In genomic region chr2:145484443-145485086, GRCh38 we compare ENCODE assay signal across 9 cellular contexts.
DNase-seq lines count a peak whose midpoint lies in the region; ATAC-seq and TF ChIP-seq lines count a peak whose summit lies in the region.
"Had no signal": no experiment of that assay in that cellular context is flagged by ENCODE, and none has a peak within 500 bp of the region (broad histone marks: within the 10 kb centered on the region; RNA-seq: fewer than 3 reads in every experiment).

No MANE protein-coding gene starts in this region.

- no peaks in the 10 kb centered on the region for H3K36me3 Mint-ChIP-seq in activated CD4-positive, alpha-beta memory T cell treated with anti-CD3 and anti-CD28 coated beads, Interleukin-2, amount 10 ng/mL, durations not matched to agents 7 days and 5 days (ENCODE audit: low read depth)

- H3K9me3 ChIP-seq in uterus, result no peaks in the 10 kb centered on the region
- H3K9me3 ChIP-seq: colonic mucosa had no signal

- no peaks in the 10 kb centered on the region for H3K9me3 Mint-ChIP-seq in activated CD4-positive, alpha-beta memory T cell treated with anti-CD3 and anti-CD28 coated beads, Interleukin-2, amount 10 ng/mL, durations not matched to agents 7 days and 5 days

- intact Hi-C loops in uterus (cut with DNase I; ENCODE audit: low total_unique reads), result no loop called here

- ATAC-seq in GM21526 (IDR thresholded peaks at IDR 0.05; ENCODE audit: low FRiP score, unreplicated experiment), result no peak
- ATAC-seq in GM18861 (IDR thresholded peaks at IDR 0.05; ENCODE audit: unreplicated experiment), result no peak

- no peak overlapping the region for H3K4me3 Mint-ChIP-seq in activated CD4-positive, alpha-beta memory T cell treated with anti-CD3 and anti-CD28 coated beads, Interleukin-2, amount 10 ng/mL, durations not matched to agents 7 days and 5 days

- H3K27ac Mint-ChIP-seq in activated CD4-positive, alpha-beta memory T cell treated with anti-CD3 and anti-CD28 coated beads, Interleukin-2, amount 10 ng/mL, durations not matched to agents 7 days and 5 days, result no peak overlapping the region

- CTCF ChIA-PET in activated CD4-positive, alpha-beta memory T cell treated with anti-CD3 and anti-CD28 coated beads, Interleukin-2, amount 10 ng/mL, durations not matched to agents 7 days and 5 days (lab: Charles Lee), result no interaction called here

- TF ChIP-seq CTCF in uterus (IDR thresholded peaks at IDR 0.05), result no peak

- no peaks in the 10 kb centered on the region for H3K4me1 Mint-ChIP-seq in activated CD4-positive, alpha-beta memory T cell treated with anti-CD3 and anti-CD28 coated beads, Interleukin-2, amount 10 ng/mL, durations not matched to agents 7 days and 5 days

- no peaks in the 10 kb centered on the region for H3K27me3 Mint-ChIP-seq in activated CD4-positive, alpha-beta memory T cell treated with anti-CD3 and anti-CD28 coated beads, Interleukin-2, amount 10 ng/mL, durations not matched to agents 7 days and 5 days

- H3K36me3 ChIP-seq in uterus, result no peaks in the 10 kb centered on the region
- H3K36me3 ChIP-seq: colonic mucosa had no signal

- DNase-seq in COLO829 (ENCODE audit: low spot score), result peak; percentile 2
- DNase-seq in HuH-7 (ENCODE audit: low spot score), result peak; percentile 6
- peak; percentile 36 for DNase-seq in amniotic stem cell (lab: John Stamatoyannopoulos, UW)
- DNase-seq in left kidney (ENCODE audit: low read depth, low spot score), result peak; percentile 13
- no peak for DNase-seq in activated CD4-positive, alpha-beta memory T cell treated with anti-CD3 and anti-CD28 coated beads, Interleukin-2, amount 10 ng/mL, durations not matched to agents 7 days and 5 days
- DNase-seq in uterus, result no peak
- DNase-seq: colonic mucosa had no signal

- no peaks in the 10 kb centered on the region for H3K4me1 ChIP-seq in uterus
- H3K4me1 ChIP-seq: colonic mucosa had no signal

- H3K4me3 ChIP-seq in uterus, result no peak overlapping the region
- H3K4me3 ChIP-seq: colonic mucosa had no signal

- no peaks in the 10 kb centered on the region for H3K27me3 ChIP-seq in uterus
- H3K27me3 ChIP-seq: colonic mucosa had no signal

- no peak overlapping the region for H3K27ac ChIP-seq in uterus
- H3K27ac ChIP-seq: colonic mucosa had no signal

- no peak for TF ChIP-seq POLR2A in uterus (IDR thresholded peaks at IDR 0.05)

- POLR2A ChIA-PET in activated CD4-positive, alpha-beta memory T cell treated with anti-CD3 and anti-CD28 coated beads, Interleukin-2, amount 10 ng/mL, durations not matched to agents 7 days and 5 days (lab: Charles Lee), result no interaction called here

Comparison
In these comparisons a context has a peak if more than half of its experiments do, and no peak if none do; other contexts are left out.
1. DNase-seq: peak in COLO829 (single experiment), HuH-7 (single experiment), amniotic stem cell (single experiment) and left kidney (single experiment); none in activated CD4-positive, alpha-beta memory T cell treated with anti-CD3 and anti-CD28 coated beads, Interleukin-2, amount 10 ng/mL, durations not matched to agents 7 days and 5 days (single experiment) and uterus (0 of 2).